Comparison of ENCODE assay signal across 1 cellular context in the genomic region with DNA sequence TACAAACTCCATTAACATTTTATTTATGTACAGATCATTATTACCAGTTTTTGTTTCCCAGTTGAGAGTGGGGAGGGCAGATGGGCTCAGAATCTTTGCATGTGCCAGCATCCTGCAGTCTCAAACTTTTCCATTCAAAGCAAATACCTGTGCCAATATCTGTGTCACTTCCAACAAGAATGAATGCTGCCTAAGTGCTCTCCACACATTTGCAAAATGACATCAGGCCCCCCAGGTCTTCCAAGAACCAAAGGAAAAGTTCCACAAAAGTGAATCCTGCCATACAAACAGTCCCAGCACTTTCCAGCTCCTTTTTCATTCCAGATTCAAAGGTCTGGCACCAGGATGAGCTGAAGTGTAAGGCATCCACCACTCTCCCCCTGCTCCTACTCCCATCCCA.
TF ChIP-seq lines count a peak whose summit lies in the region.

No MANE protein-coding gene starts in this region.

TF ChIP-seq in endothelial cell of umbilical vein, 7 proteins besides CTCF, POLR2A, EP300 and RAD21:
- TF ChIP-seq JUN (IDR thresholded peaks at IDR 0.05; ENCODE audit: borderline replicate concordance, insufficient read depth, insufficient read length, low read depth), result no peak
- TF ChIP-seq FOS (IDR thresholded peaks at IDR 0.05; ENCODE audit: borderline replicate concordance, insufficient read depth, low read length), result no peak
- TF ChIP-seq GATA2 (IDR thresholded peaks at IDR 0.05; ENCODE audit: insufficient read depth, insufficient read length, low read depth, low read length), result no peak
- no peak for TF ChIP-seq EZH2 (IDR thresholded peaks at IDR 0.05; ENCODE audit: borderline replicate concordance, low read depth, low read length, severe bottlenecking)
- no peak for TF ChIP-seq POLR2AphosphoS5 (IDR thresholded peaks at IDR 0.05; ENCODE audit: insufficient read depth, low read depth, low read length)
- no peak for TF ChIP-seq MYC (IDR thresholded peaks at IDR 0.05; ENCODE audit: low read depth, low read length)
- TF ChIP-seq, protein P1, sequence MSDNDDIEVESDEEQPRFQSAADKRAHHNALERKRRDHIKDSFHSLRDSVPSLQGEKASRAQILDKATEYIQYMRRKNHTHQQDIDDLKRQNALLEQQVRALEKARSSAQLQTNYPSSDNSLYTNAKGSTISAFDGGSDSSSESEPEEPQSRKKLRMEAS (IDR thresholded peaks at IDR 0.05; ENCODE audit: insufficient read depth, insufficient read length), result no peak
